Comparison of ENCODE assay signal across 10 cellular contexts in the genomic region with DNA sequence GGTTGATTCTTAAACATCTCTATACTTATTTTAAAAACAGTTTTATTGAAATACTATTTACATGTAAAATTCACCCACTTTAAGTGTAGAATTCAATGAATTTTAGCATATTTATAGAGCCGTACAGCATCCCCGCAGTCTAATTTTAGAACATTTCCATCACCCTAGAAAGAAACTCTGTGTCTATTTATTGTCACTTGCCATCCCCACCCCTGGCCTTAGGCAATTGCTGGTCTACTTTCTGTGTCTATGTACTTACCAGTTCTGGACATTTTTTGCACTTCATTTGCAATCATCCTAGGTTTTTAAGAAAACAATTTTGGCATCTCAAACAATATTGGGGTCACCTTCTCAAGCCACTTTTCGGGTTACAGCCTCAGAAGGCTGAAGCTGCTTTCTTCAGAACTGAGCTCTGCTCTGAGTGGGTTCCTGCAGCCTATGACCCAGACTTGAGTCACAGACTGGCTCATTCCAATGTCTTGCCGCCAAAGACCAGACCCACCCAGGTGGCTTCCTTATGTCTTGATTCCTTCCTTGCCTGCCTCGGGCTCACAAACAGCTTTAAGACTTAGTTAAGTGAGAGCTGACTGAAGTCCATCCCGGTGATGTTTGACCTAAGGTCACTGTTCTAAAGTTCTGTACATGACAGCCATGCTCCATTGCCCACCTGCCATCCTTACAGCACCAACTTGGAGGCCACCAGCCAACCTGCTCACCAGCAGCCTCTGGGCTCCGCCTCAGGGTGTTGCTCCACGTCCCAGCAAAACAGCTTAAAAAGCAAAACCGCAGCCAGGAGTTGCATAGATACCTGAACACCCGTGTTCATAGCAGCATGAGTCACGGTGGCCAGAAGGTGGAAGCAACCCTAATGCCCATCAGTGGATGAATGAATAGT.
DNase-seq lines count a peak whose midpoint lies in the region; ATAC-seq and TF ChIP-seq lines count a peak whose summit lies in the region.
"Had no signal": no experiment of that assay in that cellular context is flagged by ENCODE, and none has a peak within 500 bp of the region (broad histone marks: within the 10 kb centered on the region; RNA-seq: fewer than 3 reads in every experiment).

No MANE protein-coding gene starts in this region.

- intact Hi-C loops in Calu3 (cut with micrococcal nuclease; ENCODE audit: unreplicated experiment), result no loop called here

- H3K36me3 Mint-ChIP-seq in Calu3 (ENCODE audit: insufficient read depth, unreplicated experiment), result no peaks in the 10 kb centered on the region

- no peaks in the 10 kb centered on the region for H3K9me3 Mint-ChIP-seq in Calu3 (ENCODE audit: low read depth, unreplicated experiment)
- H3K9me3 Mint-ChIP-seq: activated naive CD4-positive, alpha-beta T cell treated with anti-CD3 and anti-CD28 coated beads, Interleukin-2, amount 50 U/mL, for 72 hours had no signal

- no peaks in the 10 kb centered on the region for H3K27me3 ChIP-seq in brain microvascular endothelial cell (replicated peaks)

- H3K27ac Mint-ChIP-seq in Calu3 (ENCODE audit: unreplicated experiment), result peak overlapping the region; percentile 8

- H3K4me1 Mint-ChIP-seq in Calu3 (ENCODE audit: low read depth, unreplicated experiment), result peaks cover 9% of the 10 kb centered on the region

- H3K36me3 ChIP-seq in brain microvascular endothelial cell (replicated peaks), result no peaks in the 10 kb centered on the region

- in situ Hi-C loops in brain microvascular endothelial cell (cut with HindIII; ENCODE audit: low pct_ligation_motif_present, low sequenced_read_pairs), result no loop called here

- no TSS peak for BruUV-seq in Calu3 (replicated peaks; lab: Mats Ljungman, UMichigan)

- peak; percentile 45 for DNase-seq in Calu3
- DNase-seq in brain microvascular endothelial cell, result peak; percentile 66
- DNase-seq in mesenteric fat pad (ENCODE audit: low spot score), result peak; percentile 82
- no peak for DNase-seq in cerebellar nuclear complex (lab: John Stamatoyannopoulos, UW)
- DNase-seq in NCI-H510A (lab: John Stamatoyannopoulos, UW), result no peak

- H3K27me3 Mint-ChIP-seq in Calu3 (ENCODE audit: unreplicated experiment), result peaks cover 8% of the 10 kb centered on the region

- TF ChIP-seq RAD21 in Ishikawa (IDR thresholded peaks at IDR 0.05; ENCODE audit: low read depth), result no peak

- H3K4me3 ChIP-seq in brain microvascular endothelial cell (ENCODE audit: low read depth, low read length), result peak overlapping the region; percentile 3

- no peak for TF ChIP-seq EP300 in Ishikawa (IDR thresholded peaks at IDR 0.05; ENCODE audit: borderline replicate concordance)

- TF ChIP-seq CTCF in Calu3 (IDR thresholded peaks at IDR 0.05; ENCODE audit: unreplicated experiment) (no peak), brain microvascular endothelial cell (IDR thresholded peaks at IDR 0.05; ENCODE audit: low read depth, low read length, missing control alignments) (no peak)

- ATAC-seq in GM19395 (IDR thresholded peaks at IDR 0.05; ENCODE audit: unreplicated experiment) (no peak), HG02970 (IDR thresholded peaks at IDR 0.05; ENCODE audit: low FRiP score, unreplicated experiment) (no peak)
- ATAC-seq: activated CD4-positive, CD25-positive, alpha-beta regulatory T cell treated with anti-CD3 and anti-CD28 coated beads, Interleukin-2, amount 50 U/mL, for 24 hours; activated naive CD4-positive, alpha-beta T cell treated with anti-CD3 and anti-CD28 coated beads, Interleukin-2, amount 50 U/mL, for 72 hours had no signal

- CTCF ChIA-PET in Calu3 (lab: Charles Lee), result interaction anchor here (0.6 to 1.4 kb wide), 3 partner anchors 19 to 206 kb away, joined by 3 to 5 read pairs (median 4); no protein-coding TSS in a partner anchor

- peak overlapping the region; percentile 49 for H3K27ac ChIP-seq in brain microvascular endothelial cell

- H3K4me3 Mint-ChIP-seq in Calu3 (ENCODE audit: low read depth, unreplicated experiment), result peak overlapping the region; percentile 8

TF ChIP-seq in Ishikawa, 13 proteins besides CTCF, POLR2A, EP300 and RAD21:
- peak; percentile 14; the same call in 1 of the 2 replicates for TF ChIP-seq MAX (IDR thresholded peaks at IDR 0.05)
- TF ChIP-seq TEAD4 (IDR thresholded peaks at IDR 0.05), result no peak
TF ChIP-seq in Ishikawa: peak in this region for 1.

Comparison
In these comparisons a context has a peak if more than half of its experiments do, and no peak if none do; other contexts are left out.
1. DNase-seq: peak in Calu3 (single experiment), brain microvascular endothelial cell (single experiment) and mesenteric fat pad (single experiment); none in cerebellar nuclear complex (0 of 2) and NCI-H510A (single experiment).